In genomic region chr21:25569711-25570110, GRCh38 we compare ENCODE assay signal across 22 cellular contexts. TPM values are rescaled to one million over a fixed set of nuclear protein-coding genes. Genes with fewer than 3 reads are reported as not detected.
A peak's percentile ranks its signal among the peaks of the same experiment; 100 is the strongest.
DNase-seq lines count a peak whose midpoint lies in the region; ATAC-seq and TF ChIP-seq lines count a peak whose summit lies in the region.
"Had no signal": no experiment of that assay in that cellular context is flagged by ENCODE, and none has a peak within 500 bp of the region (broad histone marks: within the 10 kb centered on the region; RNA-seq: fewer than 3 reads in every experiment).

No MANE protein-coding gene starts in this region.

- peaks cover 80% of the 10 kb centered on the region for H3K36me3 Mint-ChIP-seq in activated T-cell treated with anti-CD3 and anti-CD28 coated beads, Interleukin-2, amount 50 U/mL, for 4 hours (ENCODE audit: insufficient read depth)
- H3K36me3 Mint-ChIP-seq in activated T-cell treated with anti-CD3 and anti-CD28 coated beads, Interleukin-2, amount 50 U/mL, for 72 hours (ENCODE audit: insufficient read depth in 2 of 2), result peaks cover 35 to 58% of the 10 kb centered on the region in 2 donors
- peaks cover 0 to 31% (median 0%) of the 10 kb centered on the region in 5 donors for H3K36me3 Mint-ChIP-seq in naive thymus-derived CD4-positive, alpha-beta T cell

- H3K27ac Mint-ChIP-seq in activated T-cell treated with anti-CD3 and anti-CD28 coated beads, Interleukin-2, amount 50 U/mL, for 72 hours, result peak overlapping the region; percentile 86
- H3K27ac Mint-ChIP-seq in naive thymus-derived CD4-positive, alpha-beta T cell, result peak overlapping the region in 5 of 9 donors; percentile 1 to 79 (median 42)

- peaks cover 4 to 29% of the 10 kb centered on the region in 2 donors for H3K4me1 ChIP-seq in naive thymus-derived CD4-positive, alpha-beta T cell (ENCODE audit: control insufficient read depth in 2 of 2, insufficient read depth in 2 of 2, low read length in 2 of 2)
- H3K4me1 ChIP-seq: right atrium auricular region had no signal

- intact Hi-C loops in naive thymus-derived CD4-positive, alpha-beta T cell (cut with micrococcal nuclease), result loop anchor here in 1 of 2 donors (5.0 kb wide), 1 partner anchor 42 kb away; no protein-coding TSS in a partner anchor

- no peaks in the 10 kb centered on the region for H3K27me3 ChIP-seq in naive thymus-derived CD4-positive, alpha-beta T cell (ENCODE audit: control insufficient read depth in 2 of 2, insufficient read depth in 2 of 2, low read length in 2 of 2)
- H3K27me3 ChIP-seq: heart left ventricle, right atrium auricular region, SJSA1, suprapubic skin had no signal

- H3K27me3 Mint-ChIP-seq in activated T-cell treated with anti-CD3 and anti-CD28 coated beads, Interleukin-2, amount 50 U/mL, for 4 hours (ENCODE audit: low read depth), result no peaks in the 10 kb centered on the region
- no peaks in the 10 kb centered on the region for H3K27me3 Mint-ChIP-seq in activated T-cell treated with anti-CD3 and anti-CD28 coated beads, Interleukin-2, amount 50 U/mL, for 72 hours (ENCODE audit: low read depth)
- H3K27me3 Mint-ChIP-seq in naive thymus-derived CD4-positive, alpha-beta T cell, result no peaks in the 10 kb centered on the region

- no peak for TF ChIP-seq CTCF in GM12875 (IDR thresholded peaks at IDR 0.05; ENCODE audit: borderline replicate concordance, insufficient read depth, low read depth, low read length)

- no peak overlapping the region for H3K27ac ChIP-seq in naive thymus-derived CD4-positive, alpha-beta T cell (ENCODE audit: low read depth, low read length)
- H3K27ac ChIP-seq: heart left ventricle, HL-60, KMS-11, right atrium auricular region, SJSA1, suprapubic skin had no signal

- H3K9me3 Mint-ChIP-seq in activated T-cell treated with anti-CD3 and anti-CD28 coated beads, Interleukin-2, amount 50 U/mL, for 4 hours, result no peaks in the 10 kb centered on the region
- no peaks in the 10 kb centered on the region for H3K9me3 Mint-ChIP-seq in activated T-cell treated with anti-CD3 and anti-CD28 coated beads, Interleukin-2, amount 50 U/mL, for 72 hours
- no peaks in the 10 kb centered on the region for H3K9me3 Mint-ChIP-seq in naive thymus-derived CD4-positive, alpha-beta T cell

- H3K36me3 ChIP-seq in naive thymus-derived CD4-positive, alpha-beta T cell (ENCODE audit: control insufficient read depth in 2 of 3, insufficient read depth in 3 of 3, low read length in 3 of 3), result no peaks in the 10 kb centered on the region
- H3K36me3 ChIP-seq: right atrium auricular region, suprapubic skin had no signal

- ATAC-seq in activated T-cell treated with anti-CD3 and anti-CD28 coated beads, Interleukin-2, amount 50 U/mL, for 4 hours, result no peak
- ATAC-seq in activated T-cell treated with anti-CD3 and anti-CD28 coated beads, Interleukin-2, amount 50 U/mL, for 72 hours (replicated peaks in 1 of 2), result no peak
- no peak for ATAC-seq in naive thymus-derived CD4-positive, alpha-beta T cell
- ATAC-seq in HG03521 (IDR thresholded peaks at IDR 0.05; ENCODE audit: unreplicated experiment), result no peak
- ATAC-seq: heart left ventricle had no signal

- peak overlapping the region; percentile 38 for H3K4me3 ChIP-seq in GM12875 (ENCODE audit: low read depth, low read length)
- H3K4me3 ChIP-seq in naive thymus-derived CD4-positive, alpha-beta T cell (ENCODE audit: low read length), result no peak overlapping the region
- H3K4me3 ChIP-seq: heart left ventricle, right atrium auricular region, SJSA1, suprapubic skin had no signal

- H3K4me1 Mint-ChIP-seq in activated T-cell treated with anti-CD3 and anti-CD28 coated beads, Interleukin-2, amount 50 U/mL, for 4 hours (ENCODE audit: low read depth), result peaks cover 61% of the 10 kb centered on the region
- peaks cover 92% of the 10 kb centered on the region for H3K4me1 Mint-ChIP-seq in activated T-cell treated with anti-CD3 and anti-CD28 coated beads, Interleukin-2, amount 50 U/mL, for 72 hours (ENCODE audit: low read depth)
- peaks cover 19 to 74% (median 33%) of the 10 kb centered on the region in 7 donors for H3K4me1 Mint-ChIP-seq in naive thymus-derived CD4-positive, alpha-beta T cell

- POLR2A ChIA-PET in naive thymus-derived CD4-positive, alpha-beta T cell (lab: Charles Lee), result no interaction called here

- CTCF ChIA-PET in naive thymus-derived CD4-positive, alpha-beta T cell (lab: Charles Lee), result interaction anchor here (1.4 kb wide), 1 partner anchor 16 kb away, joined by 3 read pairs; no protein-coding TSS in a partner anchor

- no peaks in the 10 kb centered on the region for H3K9me3 ChIP-seq in naive thymus-derived CD4-positive, alpha-beta T cell (ENCODE audit: control insufficient read depth in 2 of 3, low read length in 3 of 3)
- H3K9me3 ChIP-seq: heart left ventricle, right atrium auricular region, SJSA1, suprapubic skin had no signal

- no peak for DNase-seq in activated T-cell treated with anti-CD3 and anti-CD28 coated beads, Interleukin-2, amount 50 U/mL, for 4 hours
- no peak for DNase-seq in activated T-cell treated with anti-CD3 and anti-CD28 coated beads for 4 hours
- DNase-seq in activated T-cell treated with anti-CD3 and anti-CD28 coated beads, Interleukin-2, amount 50 U/mL, for 72 hours, result no peak
- DNase-seq in naive thymus-derived CD4-positive, alpha-beta T cell, result no peak
- no peak for DNase-seq in NCI-H82 (lab: John Stamatoyannopoulos, UW)
- no peak for DNase-seq in GM19238 (ENCODE audit: insufficient read length, low spot score)
- DNase-seq: amniotic stem cell; central memory CD4-positive, alpha-beta T cell; effector CD4-positive, alpha-beta T cell; heart left ventricle; mammary epithelial cell; NCI-H1048; NCI-H2107; NCI-H526; OCI-M1 had no signal

- H3K4me3 Mint-ChIP-seq in activated T-cell treated with anti-CD3 and anti-CD28 coated beads, Interleukin-2, amount 50 U/mL, for 4 hours, result peak overlapping the region; percentile 99
- peak overlapping the region; percentile 76 to 88 for H3K4me3 Mint-ChIP-seq in activated T-cell treated with anti-CD3 and anti-CD28 coated beads, Interleukin-2, amount 50 U/mL, for 72 hours
- H3K4me3 Mint-ChIP-seq in naive thymus-derived CD4-positive, alpha-beta T cell, result peak overlapping the region in 1 of 10 donors; percentile 61

RNA-seq across cellular contexts. Expression of gene MRPL39, which starts 37.6 kb away (rescaled TPM):
- total RNA-seq in activated T-cell treated with anti-CD3 and anti-CD28 coated beads, Interleukin-2, amount 50 U/mL, for 4 hours, result 10 to 100 TPM; 75.2 to 80.0 (median 75.6) TPM
- 10 to 100 TPM; 42.8 to 50.9 TPM for total RNA-seq in activated T-cell treated with anti-CD3 and anti-CD28 coated beads, Interleukin-2, amount 50 U/mL, for 72 hours
- total RNA-seq in naive thymus-derived CD4-positive, alpha-beta T cell, result 10 to 100 TPM in 3 of 5 experiments, 1 to 10 TPM in 2; 7.6 to 35.7 (median 19.5) TPM
- 10 to 100 TPM; 46.4 to 53.6 TPM for polyA plus RNA-seq in naive thymus-derived CD4-positive, alpha-beta T cell
